ENCODE assay signal across 21 cellular contexts in the genomic region with DNA sequence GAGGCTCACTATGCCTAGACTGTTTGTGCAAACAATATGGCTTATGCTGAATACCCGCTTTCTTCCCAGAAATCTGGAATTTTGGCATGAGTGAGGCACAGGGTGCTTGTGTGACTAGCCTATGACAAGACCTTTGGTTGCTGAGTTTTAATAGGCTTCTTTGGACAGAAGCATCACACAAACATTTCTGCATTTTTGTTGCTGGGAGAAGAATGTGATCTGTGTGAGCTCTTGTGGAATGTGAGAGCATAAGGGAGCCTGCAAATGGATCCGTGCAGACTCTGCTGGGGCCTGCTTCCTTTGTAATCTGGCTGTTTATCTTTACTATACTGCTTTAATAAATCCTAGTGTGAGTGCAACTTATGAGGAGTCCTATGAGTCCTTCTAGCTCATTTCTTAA.
A peak's percentile ranks its signal among the peaks of the same experiment; 100 is the strongest.
DNase-seq lines count a peak whose midpoint lies in the region; ATAC-seq and TF ChIP-seq lines count a peak whose summit lies in the region.
"Had no signal": no experiment of that assay in that cellular context is flagged by ENCODE, and none has a peak within 500 bp of the region (broad histone marks: within the 10 kb centered on the region; RNA-seq: fewer than 3 reads in every experiment).

No MANE protein-coding gene starts in this region.

- H3K36me3 Mint-ChIP-seq in brain (no peaks in the 10 kb centered on the region), Calu3 (ENCODE audit: insufficient read depth, unreplicated experiment) (no peaks in the 10 kb centered on the region)

- H3K27ac ChIP-seq in trophoblast cell (ENCODE audit: low read depth, low read length) (peak overlapping the region; percentile 64), thyroid gland (no peak overlapping the region)
- H3K27ac ChIP-seq: left lung, ovary, PC-9, vagina had no signal

- DNase-seq in GM03348 (ENCODE audit: low spot score) = peak; percentile 56
- peak; percentile 59 for DNase-seq in hepatic stellate cell (ENCODE audit: low spot score)
- DNase-seq in trophoblast cell = peak; percentile 60 to 91
- DNase-seq in thyroid gland = no peak
- no peak for DNase-seq in Calu3
- DNase-seq: activated CD4-positive, CD25-positive, alpha-beta regulatory T cell treated with anti-CD3 and anti-CD28 coated beads, Interleukin-2, amount 50 U/mL, for 72 hours; BE2C; cerebellar nuclear complex; Karpas-422; left lung; NCI-H1417 treated with DMSO at 0.1 percent for 48 hours; NCI-H2171 treated with DMSO at 0.1 percent for 48 hours; NCI-H82; ovary; PC-9; stimulated activated CD4-positive, alpha-beta T cell treated with anti-CD3 and anti-CD28 coated beads, Interleukin-4, amount 100 ng/mL, for 1 hour; substantia nigra had no signal

- H3K9ac ChIP-seq in trophoblast cell (ENCODE audit: low read length) = no peak overlapping the region

- peak overlapping the region; percentile 47 for H2BK120ac ChIP-seq in trophoblast cell (ENCODE audit: insufficient read depth, low read length, poor library complexity)

- no peaks in the 10 kb centered on the region for H3K27me3 ChIP-seq in trophoblast cell (ENCODE audit: insufficient read depth, low read length)
- H3K27me3 ChIP-seq in thyroid gland = no peaks in the 10 kb centered on the region
- H3K27me3 ChIP-seq: BE2C, left lung, ovary, vagina had no signal

- no CpG with 5 or more reads among the region's 2 CpGs for WGBS in trophoblast cell (ENCODE audit: extremely low coverage, insufficient coverage, insufficient read length)
- WGBS in thyroid gland, 2 donors = 90 to 100% methylated on average over 2 of the region's 2 CpGs

- H3K4me2 ChIP-seq in trophoblast cell (ENCODE audit: low read length) = no peak overlapping the region
- H3K4me2 ChIP-seq: PC-9 had no signal

- TF ChIP-seq CTCF in brain (conservative IDR thresholded peaks at IDR 0.05) = no peak
- no peak for TF ChIP-seq CTCF in thyroid gland (IDR thresholded peaks at IDR 0.05)
- TF ChIP-seq CTCF in Calu3 (IDR thresholded peaks at IDR 0.05; ENCODE audit: unreplicated experiment) = no peak

- H2AFZ ChIP-seq in trophoblast cell (ENCODE audit: insufficient read depth, low read length, poor library complexity) = no peak overlapping the region
- H2AFZ ChIP-seq: PC-9 had no signal

- H2AK5ac ChIP-seq in trophoblast cell (ENCODE audit: low read length) = no peak overlapping the region

- no peak overlapping the region for H4K12ac ChIP-seq in trophoblast cell (ENCODE audit: low read depth, low read length)

- H3K27me3 Mint-ChIP-seq in brain (no peaks in the 10 kb centered on the region), Calu3 (ENCODE audit: unreplicated experiment) (no peaks in the 10 kb centered on the region)

- no peak overlapping the region for H3K14ac ChIP-seq in trophoblast cell (ENCODE audit: low read length)

- no peaks in the 10 kb centered on the region for H3K9me3 Mint-ChIP-seq in brain
- H3K9me3 Mint-ChIP-seq in Calu3 (ENCODE audit: low read depth, unreplicated experiment) = no peaks in the 10 kb centered on the region

- H3K79me2 ChIP-seq in trophoblast cell (ENCODE audit: control insufficient read depth, insufficient read depth, low read length, poor library complexity) = no peaks in the 10 kb centered on the region

- no TSS peak for BruUV-seq in Calu3 (replicated peaks; lab: Mats Ljungman, UMichigan)

- H3K4me1 ChIP-seq in trophoblast cell (ENCODE audit: control insufficient read depth in 1 of 2, insufficient read depth in 2 of 2, low read length in 2 of 2) (peaks cover 0 to 7% of the 10 kb centered on the region in 2 experiments), thyroid gland (no peaks in the 10 kb centered on the region)
- H3K4me1 ChIP-seq: BE2C, vagina had no signal

- H3K27ac Mint-ChIP-seq in brain (peak overlapping the region in 4 of 5 experiments; percentile 4 to 79 (median 32)), Calu3 (ENCODE audit: unreplicated experiment) (no peak overlapping the region)

- no peak for TF ChIP-seq POLR2A in thyroid gland (IDR thresholded peaks at IDR 0.05)

- H3K4me3 ChIP-seq in trophoblast cell (ENCODE audit: low read depth, low read length) (no peak overlapping the region), thyroid gland (replicated peaks in 1 of 3) (no peak overlapping the region)
- H3K4me3 ChIP-seq: left lung, ovary, PC-9, vagina had no signal

- no peak overlapping the region for H3K18ac ChIP-seq in trophoblast cell (ENCODE audit: low read length)

- H2BK5ac ChIP-seq in trophoblast cell (ENCODE audit: low read depth, low read length, poor library complexity) = peak overlapping the region; percentile 36

- CTCF ChIA-PET in Calu3 (lab: Charles Lee) = no interaction called here

- intact Hi-C loops in thyroid gland (cut with DNase I) (no loop called here), Calu3 (cut with micrococcal nuclease; ENCODE audit: unreplicated experiment) (no loop called here)

- H3K79me1 ChIP-seq in trophoblast cell (ENCODE audit: low read length) = peaks cover 4% of the 10 kb centered on the region

- H3K4ac ChIP-seq in trophoblast cell (ENCODE audit: low read depth, low read length) = no peak overlapping the region

- no peak overlapping the region for H3K4me3 Mint-ChIP-seq in brain
- no peak overlapping the region for H3K4me3 Mint-ChIP-seq in Calu3 (ENCODE audit: low read depth, unreplicated experiment)

- H2BK12ac ChIP-seq in trophoblast cell (ENCODE audit: low read length) = no peak overlapping the region

- H3K4me1 Mint-ChIP-seq in brain = peaks cover 31% of the 10 kb centered on the region
- no peaks in the 10 kb centered on the region for H3K4me1 Mint-ChIP-seq in Calu3 (ENCODE audit: low read depth, unreplicated experiment)

- H4K91ac ChIP-seq in trophoblast cell (ENCODE audit: low read depth, low read length) = peak overlapping the region; percentile 53

- H3K36me3 ChIP-seq in trophoblast cell (ENCODE audit: control insufficient read depth in 1 of 2, insufficient read depth in 2 of 2, low read length in 2 of 2) (no peaks in the 10 kb centered on the region), thyroid gland (no peaks in the 10 kb centered on the region)
- H3K36me3 ChIP-seq: BE2C, left lung, ovary, vagina had no signal

- peak overlapping the region; percentile 2 for H4K8ac ChIP-seq in trophoblast cell (ENCODE audit: low read depth, low read length)

- ATAC-seq in GM18873 (IDR thresholded peaks at IDR 0.05; ENCODE audit: low FRiP score, unreplicated experiment) = no peak
- ATAC-seq in HG02973 (IDR thresholded peaks at IDR 0.05; ENCODE audit: unreplicated experiment) = no peak
- ATAC-seq: left lung had no signal

- no peak overlapping the region for H3K23ac ChIP-seq in trophoblast cell (ENCODE audit: low read length)

- H3K9me3 ChIP-seq in trophoblast cell (ENCODE audit: insufficient read depth, low read depth, low read length) = no peaks in the 10 kb centered on the region
- H3K9me3 ChIP-seq in thyroid gland = no peaks in the 10 kb centered on the region
- H3K9me3 ChIP-seq: BE2C, left lung, ovary, vagina had no signal

Comparison
In these comparisons a context has a peak if more than half of its experiments do, and no peak if none do; other contexts are left out.
1. DNase-seq: peak in GM03348 (single experiment), hepatic stellate cell (single experiment) and trophoblast cell (2 of 2); none in thyroid gland (0 of 2) and Calu3 (single experiment).